Comparison of ENCODE assay signal across 25 cellular contexts in genomic region chrX:111254896-111255693, GRCh38. TPM values are rescaled to one million over a fixed set of nuclear protein-coding genes. Genes with fewer than 3 reads are reported as not detected.
DNase-seq lines count a peak whose midpoint lies in the region; ATAC-seq lines count a peak whose summit lies in the region.
"Had no signal": no experiment of that assay in that cellular context is flagged by ENCODE, and none has a peak within 500 bp of the region (broad histone marks: within the 10 kb centered on the region; RNA-seq: fewer than 3 reads in every experiment).

No MANE protein-coding gene starts in this region.

- no peaks in the 10 kb centered on the region for H3K4me1 ChIP-seq in GM23248 (ENCODE audit: insufficient read depth)
- H3K4me1 ChIP-seq: HAP-1 had no signal

- no peaks in the 10 kb centered on the region for H3K79me2 ChIP-seq in GM23248 (ENCODE audit: insufficient read depth)

- H3F3A ChIP-seq in GM23248 (ENCODE audit: insufficient read depth), result no peaks in the 10 kb centered on the region

- in situ Hi-C loops in GM23248 (cut with MboI), result no loop called here

- H3K9me3 ChIP-seq in GM23248 (ENCODE audit: low read depth), result no peaks in the 10 kb centered on the region
- H3K9me3 ChIP-seq: HAP-1, thoracic aorta had no signal

- no peak overlapping the region for H2AFZ ChIP-seq in GM23248

- WGBS in GM23248 (ENCODE audit: low coverage in 1 of 2, low lambda C conversion rate in 2 of 2, missing lambda C conversion rate in 2 of 2), 2 experiments, result 82 to 83% methylated on average over 7 of the region's 7 CpGs

- no peak overlapping the region for H3K4me3 ChIP-seq in GM23248
- H3K4me3 ChIP-seq: HAP-1, thoracic aorta had no signal

- DNase-seq in COLO829 (ENCODE audit: low spot score) (peak; percentile 6), HT1080 (ENCODE audit: low read depth) (peak; percentile 48), amniotic epithelial cell (ENCODE audit: low read depth) (peak; percentile 3), islet precursor cell (peak; percentile 72), germinal center (ENCODE audit: low spot score) (no peak), GM23248 (no peak)
- no peak for DNase-seq in effector CD4-positive, alpha-beta T cell
- DNase-seq: activated CD4-positive, alpha-beta T cell treated with anti-CD3 and anti-CD28 coated beads for 36 hours; activated naive CD4-positive, alpha-beta T cell treated with anti-CD3 and anti-CD28 coated beads, Interleukin-2, amount 10 ng/mL, durations not matched to agents 7 days and 5 days; activated T-cell treated with anti-CD3 and anti-CD28 coated beads, Interleukin-2, amount 50 U/mL, for 4 hours; CD4-positive, alpha-beta T cell; DMS 273 treated with DMSO at 0.1 percent for 48 hours; GF-D8; hippocampal formation; Karpas-422; NCI-H1048; NCI-H524 treated with DMSO at 0.1 percent for 48 hours; stimulated activated CD4-positive, alpha-beta T cell treated with anti-CD3 and anti-CD28 coated beads, Interleukin-2, amount 100 ng/mL, for 48 hours; stimulated activated naive CD4-positive, alpha-beta T cell had no signal

- no peaks in the 10 kb centered on the region for H3K9me2 ChIP-seq in GM23248 (ENCODE audit: insufficient read depth)

- H3K27me3 ChIP-seq in GM23248 (replicated peaks; ENCODE audit: insufficient read depth), result no peaks in the 10 kb centered on the region

- ATAC-seq in HG02763 (IDR thresholded peaks at IDR 0.05; ENCODE audit: unreplicated experiment), result no peak
- ATAC-seq: activated CD4-positive, alpha-beta T cell treated with anti-CD3 and anti-CD28 coated beads for 36 hours; activated T-cell treated with anti-CD3 and anti-CD28 coated beads, Interleukin-2, amount 50 U/mL, for 4 hours; Right ventricle myocardium inferior had no signal

- no peaks in the 10 kb centered on the region for H4K20me1 ChIP-seq in GM23248 (ENCODE audit: insufficient read depth)

- H3K4me2 ChIP-seq in GM23248 (ENCODE audit: unreplicated experiment), result no peak overlapping the region

- no peak overlapping the region for H3K27ac ChIP-seq in GM23248
- H3K27ac ChIP-seq: epithelial cell of prostate, thoracic aorta had no signal

- no peak overlapping the region for H3K9ac ChIP-seq in GM23248

- H3K36me3 ChIP-seq in GM23248 (ENCODE audit: low read depth), result no peaks in the 10 kb centered on the region
- H3K36me3 ChIP-seq: HAP-1, thoracic aorta had no signal

RNA-seq across cellular contexts. Expression of gene CAPN6, which starts 15.2 kb away (rescaled TPM):
- not detected in 2 replicates for total RNA-seq in HT1080 (2014; rRNA removed; shearing (Covaris generic))
- not detected in 2 replicates for polyA plus RNA-seq in HT1080 (2015; cell fraction: cytosol; rRNA removed)
- not detected in 2 replicates for polyA plus RNA-seq in HT1080 (2015; cell fraction: nucleus; rRNA removed)
- not detected in 2 replicates for total RNA-seq in GM23248 (2014; rRNA removed; shearing (Covaris generic))
- not detected in 2 replicates for polyA plus RNA-seq in GM23248 (2016; fragmentation: Nextera tagmentation; extraction: Ambion mirVana)
- total RNA-seq: activated CD4-positive, alpha-beta T cell treated with anti-CD3 and anti-CD28 coated beads for 36 hours; activated CD8-positive, alpha-beta memory T cell treated with anti-CD3 and anti-CD28 coated beads for 36 hours; activated T-cell treated with anti-CD3 and anti-CD28 coated beads, Interleukin-2, amount 50 U/mL, for 4 hours; CD4-positive, alpha-beta T cell had no signal

Comparison
In these comparisons a context has a peak if more than half of its experiments do, and no peak if none do; other contexts are left out.
1. DNase-seq: peak in COLO829 (single experiment), HT1080 (single experiment), amniotic epithelial cell (single experiment) and islet precursor cell (single experiment); none in germinal center (single experiment), effector CD4-positive, alpha-beta T cell (single experiment) and GM23248 (single experiment).